In genomic region chr17:8954339-8954738, GRCh38 we compare ENCODE assay signal across 8 cellular contexts. TPM values are rescaled to one million over a fixed set of nuclear protein-coding genes. Genes with fewer than 3 reads are reported as not detected.
DNase-seq lines count a peak whose midpoint lies in the region; ATAC-seq and TF ChIP-seq lines count a peak whose summit lies in the region.

No MANE protein-coding gene starts in this region.

- peak; percentile 74 for DNase-seq in activated gamma-delta T cell treated with anti-CD3 and anti-CD28 coated beads, Interleukin-2, amount 50 U/mL, for 16 hours (ENCODE audit: low read depth)
- peak; percentile 47 for DNase-seq in mucosa of gallbladder (ENCODE audit: low spot score)
- DNase-seq in occipital lobe (lab: John Stamatoyannopoulos, UW), result no peak
- no peak for DNase-seq in dermis blood vessel endothelial cell
- no peak for DNase-seq in EL
- DNase-seq in middle frontal gyrus (ENCODE audit: extremely low spot score, low spot score), result no peak

- TF ChIP-seq POLR2A in Raji (IDR thresholded peaks at IDR 0.05; ENCODE audit: insufficient read depth, low read depth, low read length), result 0 out of 2 replicates have a peak, but pooled peaks have one; percentile 31

- ATAC-seq in GM19351 (IDR thresholded peaks at IDR 0.05; ENCODE audit: unreplicated experiment), result peak; percentile 58

RNA-seq across cellular contexts. Expression of gene PIK3R5, which starts 11.2 kb away (rescaled TPM):
- total RNA-seq in mucosa of gallbladder (17.1 TPM), occipital lobe (0.62 TPM), dermis blood vessel endothelial cell (0.05 TPM in 1 of 2 replicates, not detected in the other)

Comparison
In these comparisons a context has a peak if more than half of its experiments do, and no peak if none do; other contexts are left out.
1. DNase-seq: peak in activated gamma-delta T cell treated with anti-CD3 and anti-CD28 coated beads, Interleukin-2, amount 50 U/mL, for 16 hours (single experiment) and mucosa of gallbladder (single experiment); none in occipital lobe (single experiment), dermis blood vessel endothelial cell (single experiment), EL (single experiment) and middle frontal gyrus (single experiment).
2. RNA of gene PIK3R5, which starts 11.2 kb away (total RNA-seq): 17.1 TPM in mucosa of gallbladder (single experiment); 0.62 TPM in occipital lobe (single experiment) and 0.05 TPM in dermis blood vessel endothelial cell; every median in the first group is over 10 times any median in the second.